ENCODE assay signal across 8 cellular contexts in the genomic region with DNA sequence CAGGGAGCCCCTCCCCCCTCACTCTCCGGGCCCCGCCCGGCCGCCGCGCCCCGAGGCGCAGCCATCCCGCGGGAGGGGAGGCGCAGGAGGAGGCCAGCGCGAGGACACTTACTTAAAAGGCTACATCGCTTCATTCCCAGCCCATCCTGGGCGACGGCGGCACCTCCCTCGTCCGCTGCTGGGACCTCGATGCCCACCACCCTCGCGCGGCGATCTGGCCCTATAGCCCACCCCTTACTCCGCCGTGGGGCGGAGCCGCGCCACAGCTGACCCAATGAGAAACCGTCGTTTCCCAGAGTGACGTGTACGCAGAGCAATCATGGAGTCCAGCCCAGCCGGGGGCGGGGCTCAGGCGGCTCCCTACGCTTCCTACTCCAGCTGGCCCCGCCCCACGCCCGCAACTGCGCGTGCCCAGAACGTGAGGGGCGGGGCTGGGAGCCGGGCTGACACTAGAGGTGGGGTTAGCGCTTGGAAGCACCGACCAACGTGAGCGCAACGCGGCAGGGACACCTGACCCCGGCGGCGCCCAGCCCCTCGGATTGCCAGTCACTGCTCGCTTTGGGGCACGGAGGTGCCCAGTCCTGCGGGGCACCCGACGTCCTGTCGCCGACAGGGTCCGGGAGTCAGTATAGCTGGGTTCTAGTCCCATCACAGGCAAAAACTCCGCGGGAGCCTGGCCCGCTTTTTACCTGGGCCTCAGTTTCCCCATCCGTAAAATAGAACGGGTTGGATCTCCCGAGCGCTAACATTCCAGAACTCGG. TPM values are rescaled to one million over a fixed set of nuclear protein-coding genes. Genes with fewer than 3 reads are reported as not detected.
DNase-seq lines count a peak whose midpoint lies in the region; ATAC-seq and TF ChIP-seq lines count a peak whose summit lies in the region.

A gene (minus strand): TSS at position 222 of the 761 bp plus-strand sequence. CDS start 16,165 bp downstream, outside the sequence.

- H3K4me2 ChIP-seq in BLaER1, result peak within 1 kb of the TSS; percentile 95

- H3K27ac ChIP-seq in BLaER1 (peak within 1 kb of the TSS; percentile 81), coronary artery (peak within 1 kb of the TSS; percentile 64 to 97)

- H3K27me3 Mint-ChIP-seq in activated CD4-positive, alpha-beta T cell treated with anti-CD3 and anti-CD28 coated beads, Interleukin-2, amount 10 ng/mL, durations not matched to agents 24 days and 14 days, result peaks cover 28% of the 10 kb centered on the region

- peaks cover 59% of the 10 kb centered on the region for H4K20me1 ChIP-seq in BLaER1

- H3K36me3 Mint-ChIP-seq in activated CD4-positive, alpha-beta T cell treated with anti-CD3 and anti-CD28 coated beads, Interleukin-2, amount 10 ng/mL, durations not matched to agents 24 days and 14 days (ENCODE audit: low read depth), result peaks cover 7% of the 10 kb centered on the region

- peaks cover 54% of the 10 kb centered on the region for H3K4me1 ChIP-seq in BLaER1

- H3K9me3 Mint-ChIP-seq in activated CD4-positive, alpha-beta T cell treated with anti-CD3 and anti-CD28 coated beads, Interleukin-2, amount 10 ng/mL, durations not matched to agents 24 days and 14 days, result no peaks in the 10 kb centered on the region

- H3K36me3 ChIP-seq in BLaER1, result peaks cover 5% of the 10 kb centered on the region; the same call in 1 of the 2 replicates

- no peak for TF ChIP-seq CTCF in coronary artery (IDR thresholded peaks at IDR 0.05)

- H3K4me3 Mint-ChIP-seq in activated CD4-positive, alpha-beta T cell treated with anti-CD3 and anti-CD28 coated beads, Interleukin-2, amount 10 ng/mL, durations not matched to agents 24 days and 14 days, result peak within 1 kb of the TSS; percentile 95

- H3K27me3 ChIP-seq in BLaER1, result peaks cover 22% of the 10 kb centered on the region

- intact Hi-C loops in activated CD4-positive, alpha-beta T cell treated with anti-CD3 and anti-CD28 coated beads, Interleukin-2, amount 10 ng/mL, durations not matched to agents 24 days and 14 days (cut with micrococcal nuclease), result loop anchor here (1.0 to 10.0 kb wide), 8 partner anchors 16 to 1320 kb away; a partner anchor contains a TSS

- peak within 1 kb of the TSS; percentile 94 for H3K4me3 ChIP-seq in BLaER1
- peak within 1 kb of the TSS; percentile 100 for H3K4me3 ChIP-seq in coronary artery

- ATAC-seq in GM19324 (IDR thresholded peaks at IDR 0.05; ENCODE audit: low FRiP score, unreplicated experiment), result peak; percentile 98
- peak; percentile 97 for ATAC-seq in HG03469 (IDR thresholded peaks at IDR 0.05; ENCODE audit: unreplicated experiment)

- H3K27ac Mint-ChIP-seq in activated CD4-positive, alpha-beta T cell treated with anti-CD3 and anti-CD28 coated beads, Interleukin-2, amount 10 ng/mL, durations not matched to agents 24 days and 14 days, result peak within 1 kb of the TSS; percentile 88

- DNase-seq in NCI-H526 treated with DMSO at 0.1 percent for 48 hours (lab: John Stamatoyannopoulos, UW) (peak; percentile 99), coronary artery (ENCODE audit: low spot score) (peak; percentile 99), left kidney (ENCODE audit: low read depth, low spot score) (peak; percentile 99)
- peak; percentile 100 for DNase-seq in activated CD4-positive, alpha-beta T cell treated with anti-CD3 and anti-CD28 coated beads, Interleukin-2, amount 10 ng/mL, durations not matched to agents 24 days and 14 days
- peak; percentile 98 for DNase-seq in stimulated activated CD4-positive, alpha-beta T cell treated with anti-CD3 and anti-CD28 coated beads, Interleukin-2, amount 100 ng/mL, for 24 hours

- H3K9me3 ChIP-seq in BLaER1, result no peaks in the 10 kb centered on the region

- H3K4me1 Mint-ChIP-seq in activated CD4-positive, alpha-beta T cell treated with anti-CD3 and anti-CD28 coated beads, Interleukin-2, amount 10 ng/mL, durations not matched to agents 24 days and 14 days, result peaks cover 24% of the 10 kb centered on the region

- H3K9ac ChIP-seq in BLaER1, result peak within 1 kb of the TSS; percentile 84

RNA-seq across cellular contexts. Expression of the gene that starts here (rescaled TPM):
- 34.2 and 35.1 TPM in 2 replicates for total RNA-seq in activated CD4-positive, alpha-beta T cell treated with anti-CD3 and anti-CD28 coated beads, Interleukin-2, amount 10 ng/mL, durations not matched to agents 24 days and 14 days

Comparison
In these comparisons a context has a peak if more than half of its experiments do, and no peak if none do; other contexts are left out.
1. Peak in every context shown above with its lines: DNase-seq, ATAC-seq, H3K4me3 ChIP-seq and H3K27ac ChIP-seq.